In the genomic region with DNA sequence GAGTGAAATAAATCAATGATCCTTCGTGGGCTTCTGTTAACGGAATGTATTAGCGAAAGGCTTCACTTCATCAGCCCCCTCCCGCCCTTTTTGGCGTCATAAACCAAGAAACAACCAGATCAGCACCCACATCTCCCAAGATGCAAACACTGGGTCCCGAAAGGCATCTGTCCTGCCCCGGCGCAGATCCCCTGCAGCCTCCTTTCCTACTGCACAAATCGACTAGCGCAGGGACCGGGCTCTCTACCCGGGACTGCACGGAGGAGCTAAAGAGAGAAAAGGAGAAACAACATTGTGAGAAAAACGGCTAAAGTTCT, we compare ENCODE assay signal across 8 cellular contexts. TPM values are rescaled to one million over a fixed set of nuclear protein-coding genes. Genes with fewer than 3 reads are reported as not detected.
DNase-seq lines count a peak whose midpoint lies in the region; ATAC-seq and TF ChIP-seq lines count a peak whose summit lies in the region.

No MANE protein-coding gene starts in this region.

- H3K4me3 ChIP-seq in SJSA1 (peak overlapping the region; percentile 87), fibroblast of villous mesenchyme (ENCODE audit: low read depth, low read length) (peak overlapping the region; percentile 92), psoas muscle (peak overlapping the region; percentile 94)

- H3K27me3 ChIP-seq in SJSA1 (replicated peaks) (no peaks in the 10 kb centered on the region), psoas muscle (ENCODE audit: insufficient read depth in 3 of 3, low read length in 2 of 3) (no peaks in the 10 kb centered on the region)

- peak; percentile 32 for ATAC-seq in GM18511 (IDR thresholded peaks at IDR 0.05; ENCODE audit: unreplicated experiment)
- ATAC-seq in HG02642 (IDR thresholded peaks at IDR 0.05; ENCODE audit: poor library complexity, unreplicated experiment), result peak; percentile 29
- ATAC-seq in psoas muscle, result peak; percentile 43 to 58 (median 46)

- H3K36me3 ChIP-seq in SJSA1 (peaks cover 11% of the 10 kb centered on the region), psoas muscle (ENCODE audit: insufficient read depth in 1 of 2, low read depth in 1 of 2) (peaks cover 0 to 4% of the 10 kb centered on the region in 2 donors)

- peak overlapping the region; percentile 56 for H3K27ac ChIP-seq in SJSA1
- H3K27ac ChIP-seq in psoas muscle, result peak overlapping the region; percentile 72

- WGBS in psoas muscle, 3 donors, result 1 to 3% (median 2%) methylated on average over 14 of the region's 14 CpGs

- H3K9me3 ChIP-seq in SJSA1 (replicated peaks), result no peaks in the 10 kb centered on the region
- no peaks in the 10 kb centered on the region for H3K9me3 ChIP-seq in psoas muscle

- TF ChIP-seq CTCF in fibroblast of villous mesenchyme (IDR thresholded peaks at IDR 0.05; ENCODE audit: insufficient read depth, low read depth, low read length), result no peak
- no peak for TF ChIP-seq CTCF in psoas muscle (IDR thresholded peaks at IDR 0.05)

- DNase-seq in SJSA1 (ENCODE audit: low read depth in 1 of 2, low spot score in 2 of 2), result no peak
- no peak for DNase-seq in fibroblast of villous mesenchyme (ENCODE audit: low read depth)
- DNase-seq in psoas muscle, result no peak
- no peak for DNase-seq in KG1 (lab: John Stamatoyannopoulos, UW)
- no peak for DNase-seq in COLO668 (lab: John Stamatoyannopoulos, UW; ENCODE audit: unreplicated experiment)
- no peak for DNase-seq in NCI-H526 (lab: John Stamatoyannopoulos, UW)

- intact Hi-C loops in psoas muscle (cut with DNase I), result loop anchor here in 1 of 2 donors (5.0 kb wide), 2 partner anchors 255 to 275 kb away; partner anchors contain the start of gene SMAP1

- H3K4me1 ChIP-seq in SJSA1 (replicated peaks) (peaks cover 15% of the 10 kb centered on the region), psoas muscle (no peaks in the 10 kb centered on the region)

RNA-seq across cellular contexts. Expression of gene FAM135A, which starts 0.6 kb away (rescaled TPM):
- total RNA-seq in SJSA1 (2014; rRNA removed; shearing (Covaris generic)), result 9.9 and 13.6 TPM in 2 replicates
- total RNA-seq in fibroblast of villous mesenchyme (18.4 and 29.4 TPM in 2 replicates), psoas muscle (1 to 10 TPM; 4.3 to 9.1 (median 6.8) TPM)
- 1 to 10 TPM; 2.3 to 4.3 (median 3.2) TPM for polyA plus RNA-seq in psoas muscle
